27 cellular contexts compared by ENCODE assay signal in the genomic region with DNA sequence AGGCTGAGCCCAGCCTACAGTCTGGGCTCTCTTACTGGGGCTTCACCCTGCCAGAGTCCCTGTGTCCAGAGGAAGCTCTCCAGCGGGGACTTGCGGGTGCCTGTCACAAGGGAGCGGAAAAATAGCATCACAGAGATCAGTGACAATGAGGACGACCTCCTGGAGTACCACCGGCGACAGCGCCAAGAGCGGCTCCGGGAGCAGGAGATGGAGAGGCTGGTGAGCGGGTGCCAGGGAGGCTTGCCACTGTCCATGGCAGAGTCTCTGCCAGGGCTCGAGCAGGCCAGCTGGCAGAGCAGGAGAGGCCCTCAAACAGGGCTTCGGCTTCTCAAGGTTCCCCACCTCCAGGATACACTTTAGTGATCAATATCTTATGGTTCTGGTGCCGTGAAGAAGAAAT. TPM values are rescaled to one million over a fixed set of nuclear protein-coding genes. Genes with fewer than 3 reads are reported as not detected.
A peak's percentile ranks its signal among the peaks of the same experiment; 100 is the strongest.
DNase-seq lines count a peak whose midpoint lies in the region; ATAC-seq and TF ChIP-seq lines count a peak whose summit lies in the region.
"Had no signal": no experiment of that assay in that cellular context is flagged by ENCODE, and none has a peak within 500 bp of the region (broad histone marks: within the 10 kb centered on the region; RNA-seq: fewer than 3 reads in every experiment).

No MANE protein-coding gene starts in this region.

- in situ Hi-C loops in gastrocnemius medialis (cut with MboI; ENCODE audit: low sequenced_read_pairs in 4 of 4) = no loop called here

- H3K4me2 ChIP-seq in osteoblast (ENCODE audit: insufficient read depth, low read length) = no peak overlapping the region

- peak; percentile 34 for DNase-seq in NCI-H2029 (lab: John Stamatoyannopoulos, UW)
- peak; percentile 89 for DNase-seq in cerebellum (ENCODE audit: low spot score)
- DNase-seq in right atrium auricular region (ENCODE audit: low spot score) = no peak
- no peak for DNase-seq in gastrocnemius medialis
- DNase-seq in osteoblast (ENCODE audit: insufficient read length, low spot score, missing footprints) = no peak
- DNase-seq: activated CD4-positive, alpha-beta T cell treated with anti-CD3 and anti-CD28 coated beads for 36 hours; activated CD8-positive, alpha-beta T cell treated with anti-CD3 and anti-CD28 coated beads, Interleukin-2, amount 10 ng/mL, durations not matched to agents 7 days and 5 days; BE2C; GF-D8; glutamatergic neuron; H7; KG1; mesenchymal stem cell; MG63; NCI-H446 treated with DMSO at 0.1 percent for 48 hours; stimulated activated naive CD4-positive, alpha-beta T cell treated with Interleukin-2 at 50 U/mL for 16 hours had no signal

- H3K4me3 ChIP-seq in right atrium auricular region (no peak overlapping the region), gastrocnemius medialis (no peak overlapping the region), osteoblast (ENCODE audit: insufficient read depth, low read length) (no peak overlapping the region)
- H3K4me3 ChIP-seq: MG63, prostate gland, thyroid gland had no signal

- ATAC-seq in gastrocnemius medialis (peak; percentile 47 to 50), HG03457 (IDR thresholded peaks at IDR 0.05; ENCODE audit: unreplicated experiment) (no peak), GM18505 (IDR thresholded peaks at IDR 0.05; ENCODE audit: unreplicated experiment) (no peak), GM18870 (IDR thresholded peaks at IDR 0.05; ENCODE audit: unreplicated experiment) (no peak)
- ATAC-seq: activated CD4-positive, alpha-beta T cell treated with anti-CD3 and anti-CD28 coated beads for 36 hours; activated CD8-positive, alpha-beta T cell treated with anti-CD3 and anti-CD28 coated beads, Interleukin-2, amount 10 ng/mL, durations not matched to agents 7 days and 5 days had no signal

- TF ChIP-seq POLR2A in gastrocnemius medialis (IDR thresholded peaks at IDR 0.05) = no peak
- TF ChIP-seq POLR2A in GM18505 (IDR thresholded peaks at IDR 0.05; ENCODE audit: borderline replicate concordance, extremely low read depth, insufficient read depth, insufficient read length) = no peak

- H3K79me2 ChIP-seq in osteoblast (ENCODE audit: insufficient read depth, low read length) = peaks cover 72% of the 10 kb centered on the region

- H3K4me1 ChIP-seq in right atrium auricular region = peaks cover 0 to 76% of the 10 kb centered on the region in 2 donors
- peaks cover 23 to 42% of the 10 kb centered on the region in 2 donors for H3K4me1 ChIP-seq in gastrocnemius medialis
- peaks cover 12% of the 10 kb centered on the region for H3K4me1 ChIP-seq in osteoblast (ENCODE audit: insufficient read depth, low read length)
- H3K4me1 ChIP-seq: prostate gland had no signal

- H3K27me3 ChIP-seq in right atrium auricular region (no peaks in the 10 kb centered on the region), gastrocnemius medialis (no peaks in the 10 kb centered on the region), osteoblast (ENCODE audit: insufficient read depth, low read length) (no peaks in the 10 kb centered on the region)
- H3K27me3 ChIP-seq: BE2C, MG63, thyroid gland had no signal

- peaks cover 34% of the 10 kb centered on the region for H4K20me1 ChIP-seq in osteoblast (ENCODE audit: insufficient read depth, low read length)

- H3K9me3 ChIP-seq in right atrium auricular region (no peaks in the 10 kb centered on the region), gastrocnemius medialis (no peaks in the 10 kb centered on the region), osteoblast (ENCODE audit: low read depth, low read length) (no peaks in the 10 kb centered on the region)
- H3K9me3 ChIP-seq: BE2C, MG63, neutrophil, prostate gland, thyroid gland had no signal

- H3K36me3 ChIP-seq in right atrium auricular region (peaks cover 84% of the 10 kb centered on the region), gastrocnemius medialis (peaks cover 0 to 29% of the 10 kb centered on the region in 2 donors), osteoblast (ENCODE audit: insufficient read depth, low read length) (peaks cover 91% of the 10 kb centered on the region)
- H3K36me3 ChIP-seq: neutrophil, prostate gland had no signal

- intact Hi-C loops in gastrocnemius medialis (cut with DNase I; ENCODE audit: low total_unique reads) = no loop called here

- no peak for TF ChIP-seq CTCF in right atrium auricular region (IDR thresholded peaks at IDR 0.05)
- TF ChIP-seq CTCF in gastrocnemius medialis (IDR thresholded peaks at IDR 0.05 in 4 of 5, conservative IDR thresholded peaks at IDR 0.05 in 1 of 5) = no peak
- TF ChIP-seq CTCF in osteoblast (IDR thresholded peaks at IDR 0.05; ENCODE audit: extremely low read depth, low read depth, low read length) = no peak

- H3K27ac ChIP-seq in right atrium auricular region (peak overlapping the region; percentile 68 to 86), gastrocnemius medialis (peak overlapping the region; percentile 8 to 70 (median 38)), osteoblast (ENCODE audit: low read depth, low read length) (no peak overlapping the region)
- H3K27ac ChIP-seq: neutrophil, prostate gland, thyroid gland had no signal

- H2AFZ ChIP-seq in osteoblast (ENCODE audit: low read length) = no peak overlapping the region

RNA-seq across cellular contexts. Expression of gene PHLDB1, which starts 21.0 kb away (rescaled TPM):
- total RNA-seq in cerebellum = 93.5 TPM
- 100 to 1,000 TPM; 102 to 105 TPM for total RNA-seq in right atrium auricular region
- 10 to 100 TPM; 16.5 to 35.7 (median 22.7) TPM for total RNA-seq in gastrocnemius medialis
- total RNA-seq in osteoblast = 86.9 and 96.3 TPM in 2 replicates

RNA-seq across cellular contexts. Expression of gene TREH, which starts 51.0 kb away (rescaled TPM):
- total RNA-seq in cerebellum = not detected
- total RNA-seq in right atrium auricular region = not detected
- total RNA-seq in gastrocnemius medialis = not detected
- total RNA-seq in osteoblast = not detected in 2 replicates
- total RNA-seq: A673; activated CD4-positive, alpha-beta T cell treated with anti-CD3 and anti-CD28 coated beads for 36 hours; activated CD8-positive, alpha-beta T cell treated with anti-CD3 and anti-CD28 coated beads, Interleukin-2, amount 10 ng/mL, durations not matched to agents 7 days and 5 days; activated T-helper 2 cell treated with anti-CD3 and anti-CD28 coated beads, Interferon-gamma antibody, Interleukin-2, Interleukin-4, amounts not matched to agents 10 μg/mL and 5 μg/mL and 100 μg/mL, durations not matched to agents 14 hours and 24 hours and 36 hours; astrocyte; H7; myocyte; T-helper 2 cell treated with Interferon-gamma antibody and Interleukin-4, amounts not matched to agents 100 ng/mL and 5 ng/mL, for 36 hours; thyroid gland had no signal

RNA-seq across cellular contexts. Expression of gene ARCN1, which starts 56.2 kb away (rescaled TPM):
- total RNA-seq in cerebellum = 54.4 TPM
- 100 to 1,000 TPM; 103 to 111 TPM for total RNA-seq in right atrium auricular region
- total RNA-seq in gastrocnemius medialis = 10 to 100 TPM; 48.7 to 78.7 (median 65.4) TPM
- 162 and 172 TPM in 2 replicates for total RNA-seq in osteoblast

Comparison
In these comparisons a context has a peak if more than half of its experiments do, and no peak if none do; other contexts are left out.
1. DNase-seq: peak in NCI-H2029 (single experiment) and cerebellum (single experiment); none in right atrium auricular region (single experiment), gastrocnemius medialis (0 of 2) and osteoblast (single experiment).
2. ATAC-seq: peak in gastrocnemius medialis (2 of 2); none in HG03457 (single experiment), GM18505 (single experiment) and GM18870 (single experiment).